Comparison of ENCODE assay signal across 1 cellular context in genomic region chr4:109978704-109979103, GRCh38.
TF ChIP-seq lines count a peak whose summit lies in the region.

No MANE protein-coding gene starts in this region.

TF ChIP-seq in GM12878, 131 proteins besides CTCF, POLR2A, EP300 and RAD21 (continued from another document):
- no peak for TF ChIP-seq PRDM15 (CRISPR knock-in tag; IDR thresholded peaks at IDR 0.05)
- no peak for TF ChIP-seq HDAC6 (IDR thresholded peaks at IDR 0.05; ENCODE audit: unreplicated experiment)
- TF ChIP-seq CEBPB (IDR thresholded peaks at IDR 0.05; ENCODE audit: borderline replicate concordance in 1 of 2, low read depth in 2 of 2, low read length in 2 of 2), result no peak
